Comparison of ENCODE assay signal across 39 cellular contexts in genomic region chr17:76471498-76472257, GRCh38. TPM values are rescaled to one million over a fixed set of nuclear protein-coding genes. Genes with fewer than 3 reads are reported as not detected.
"Had no signal": no experiment of that assay in that cellular context is flagged by ENCODE, and none has a peak within 500 bp of the region (broad histone marks: within the 10 kb centered on the region; RNA-seq: fewer than 3 reads in every experiment).

No MANE protein-coding gene starts in this region.

- H3K9me3 ChIP-seq: adrenal gland, body of pancreas, colonic mucosa, heart left ventricle, ovary, prostate gland, uterus had no signal

- H3K36me3 ChIP-seq: colonic mucosa, ovary, prostate gland, uterus had no signal

- H3K36me3 Mint-ChIP-seq: activated naive CD8-positive, alpha-beta T cell treated with anti-CD3 and anti-CD28 coated beads for 36 hours; natural killer cell; type B pancreatic cell had no signal

- H3K27me3 Mint-ChIP-seq: activated B cell treated with CpG ODN at 0.5 μM for 24 hours; activated CD4-positive, alpha-beta T cell treated with anti-CD3 and anti-CD28 coated beads for 36 hours; activated naive CD8-positive, alpha-beta T cell treated with anti-CD3 and anti-CD28 coated beads for 36 hours; stimulated activated naive CD8-positive, alpha-beta T cell treated with anti-CD3 and anti-CD28 coated beads, Interleukin-15, amount 100 ng/mL, for 72 hours; type B pancreatic cell had no signal

- H3K27ac ChIP-seq: adrenal gland, body of pancreas, colonic mucosa, heart left ventricle, ovary, prostate gland, skin epidermis, uterus had no signal

- H3K4me1 ChIP-seq: adrenal gland, body of pancreas, colonic mucosa, prostate gland, uterus had no signal

- ATAC-seq: activated CD4-positive, alpha-beta T cell treated with anti-CD3 and anti-CD28 coated beads for 36 hours; activated CD8-positive, alpha-beta T cell treated with anti-CD3 and anti-CD28 coated beads, Interleukin-2, amount 10 ng/mL, durations not matched to agents 7 days and 5 days; activated T-cell treated with anti-CD3 and anti-CD28 coated beads, Interleukin-2, amount 50 U/mL, for 72 hours; body of pancreas; heart left ventricle; left lobe of liver; natural killer cell; sciatic nerve; stimulated activated naive CD8-positive, alpha-beta T cell treated with anti-CD3 and anti-CD28 coated beads, Interleukin-15, amount 100 ng/mL, for 72 hours had no signal

- H3K9me3 Mint-ChIP-seq: activated B cell treated with CpG ODN at 0.5 μM for 24 hours; activated naive CD4-positive, alpha-beta T cell treated with anti-CD3 and anti-CD28 coated beads for 36 hours; activated naive CD8-positive, alpha-beta T cell treated with anti-CD3 and anti-CD28 coated beads for 36 hours; activated T-cell treated with anti-CD3 and anti-CD28 coated beads, Interleukin-2, amount 50 U/mL, for 72 hours; immature natural killer cell; natural killer cell; stimulated activated naive CD8-positive, alpha-beta T cell treated with anti-CD3 and anti-CD28 coated beads, Interleukin-15, amount 100 ng/mL, for 72 hours; type B pancreatic cell had no signal

- DNase-seq: activated B cell treated with CpG ODN at 0.5 μM for 24 hours; activated CD4-positive, alpha-beta T cell treated with anti-CD3 and anti-CD28 coated beads for 36 hours; activated CD8-positive, alpha-beta T cell treated with anti-CD3 and anti-CD28 coated beads, Interleukin-2, amount 10 ng/mL, durations not matched to agents 7 days and 5 days; activated effector memory CD4-positive, alpha-beta T cell treated with anti-CD3 and anti-CD28 coated beads, Interleukin-2, amount 50 U/mL, for 16 hours; activated naive CD4-positive, alpha-beta T cell treated with anti-CD3 and anti-CD28 coated beads for 36 hours; activated naive CD8-positive, alpha-beta T cell treated with anti-CD3 and anti-CD28 coated beads for 36 hours; activated T-cell treated with anti-CD3 and anti-CD28 coated beads for 4 hours; activated T-cell treated with anti-CD3 and anti-CD28 coated beads, Interleukin-2, amount 50 U/mL, for 72 hours; adrenal gland; aorta; body of pancreas; cerebellar nuclear complex; colonic mucosa; effector memory CD4-positive, alpha-beta T cell; foreskin fibroblast; hypothalamus; immature natural killer cell; mesendoderm; natural killer cell; ovary; retina; stimulated activated CD4-positive, alpha-beta T cell treated with anti-CD3 and anti-CD28 coated beads, Interleukin-12 subunit alpha, Interleukin-12 subunit beta, amount 100 ng/mL, for 4 hours; stimulated activated CD4-positive, alpha-beta T cell treated with anti-CD3 and anti-CD28 coated beads, Interleukin-4, amount 100 ng/mL, for 1 hour; stimulated activated naive CD8-positive, alpha-beta T cell treated with anti-CD3 and anti-CD28 coated beads, Interleukin-15, amount 100 ng/mL, for 72 hours; substantia nigra; T-helper 2 cell; uterus had no signal

- H3K4me1 Mint-ChIP-seq: activated CD4-positive, alpha-beta T cell treated with anti-CD3 and anti-CD28 coated beads for 36 hours; activated naive CD8-positive, alpha-beta T cell treated with anti-CD3 and anti-CD28 coated beads for 36 hours; immature natural killer cell had no signal

- H3K4me3 ChIP-seq: adrenal gland, body of pancreas, colonic mucosa, dorsolateral prefrontal cortex, heart left ventricle, lung, ovary, prostate gland, skin epidermis, uterus had no signal

- H3K27me3 ChIP-seq: adrenal gland, body of pancreas, colonic mucosa, dorsolateral prefrontal cortex, heart left ventricle, ovary, uterus had no signal

- H3K4me3 Mint-ChIP-seq: activated B cell treated with CpG ODN at 0.5 μM for 24 hours; activated CD4-positive, alpha-beta T cell treated with anti-CD3 and anti-CD28 coated beads for 36 hours; activated CD8-positive, alpha-beta T cell treated with anti-CD3 and anti-CD28 coated beads, Interleukin-2, amount 10 ng/mL, durations not matched to agents 7 days and 5 days; activated naive CD4-positive, alpha-beta T cell treated with anti-CD3 and anti-CD28 coated beads for 36 hours; activated naive CD8-positive, alpha-beta T cell treated with anti-CD3 and anti-CD28 coated beads for 36 hours; activated T-cell treated with anti-CD3 and anti-CD28 coated beads, Interleukin-2, amount 50 U/mL, for 72 hours; immature natural killer cell; natural killer cell; stimulated activated naive CD8-positive, alpha-beta T cell treated with anti-CD3 and anti-CD28 coated beads, Interleukin-15, amount 100 ng/mL, for 72 hours; type B pancreatic cell had no signal

- H3K27ac Mint-ChIP-seq: activated B cell treated with CpG ODN at 0.5 μM for 24 hours; activated CD4-positive, alpha-beta T cell treated with anti-CD3 and anti-CD28 coated beads for 36 hours; activated CD8-positive, alpha-beta T cell treated with anti-CD3 and anti-CD28 coated beads, Interleukin-2, amount 10 ng/mL, durations not matched to agents 7 days and 5 days; activated naive CD4-positive, alpha-beta T cell treated with anti-CD3 and anti-CD28 coated beads for 36 hours; activated naive CD8-positive, alpha-beta T cell treated with anti-CD3 and anti-CD28 coated beads for 36 hours; activated T-cell treated with anti-CD3 and anti-CD28 coated beads, Interleukin-2, amount 50 U/mL, for 72 hours; type B pancreatic cell had no signal

RNA-seq across cellular contexts. Expression of gene AANAT, which starts 4.3 kb away (rescaled TPM):
- total RNA-seq: activated CD8-positive, alpha-beta T cell treated with anti-CD3 and anti-CD28 coated beads, Interleukin-2, amount 10 ng/mL, durations not matched to agents 7 days and 5 days; activated naive CD4-positive, alpha-beta T cell treated with anti-CD3 and anti-CD28 coated beads for 36 hours; activated T-cell treated with anti-CD3 and anti-CD28 coated beads, Interleukin-2, amount 50 U/mL, for 72 hours; adrenal gland; aorta; body of pancreas; colonic mucosa; endothelial cell of umbilical vein; heart left ventricle; kidney epithelial cell; left lobe of liver; mononuclear cell; ovary; prostate gland; sciatic nerve; uterus had no signal
- polyA plus RNA-seq: aorta, endothelial cell of umbilical vein, esophagus, ovary had no signal
